Comparison of ENCODE assay signal across 3 cellular contexts in genomic region chr11:61229458-61229857, GRCh38. TPM values are rescaled to one million over a fixed set of nuclear protein-coding genes. Genes with fewer than 3 reads are reported as not detected.
"Had no signal": no experiment of that assay in that cellular context is flagged by ENCODE, and none has a peak within 500 bp of the region (broad histone marks: within the 10 kb centered on the region; RNA-seq: fewer than 3 reads in every experiment).

No MANE protein-coding gene starts in this region.

RNA-seq across cellular contexts. Expression of gene PGA4, which starts 7.3 kb away (rescaled TPM):
- total RNA-seq: M059J, MCF 10A, NCI-H460 had no signal

RNA-seq across cellular contexts. Expression of gene PGA5, which starts 11.5 kb away (rescaled TPM):
- total RNA-seq: M059J, MCF 10A, NCI-H460 had no signal

RNA-seq across cellular contexts. Expression of gene PGA3, which starts 26.1 kb away (rescaled TPM):
- total RNA-seq: M059J, MCF 10A, NCI-H460 had no signal
